In the genomic region with DNA sequence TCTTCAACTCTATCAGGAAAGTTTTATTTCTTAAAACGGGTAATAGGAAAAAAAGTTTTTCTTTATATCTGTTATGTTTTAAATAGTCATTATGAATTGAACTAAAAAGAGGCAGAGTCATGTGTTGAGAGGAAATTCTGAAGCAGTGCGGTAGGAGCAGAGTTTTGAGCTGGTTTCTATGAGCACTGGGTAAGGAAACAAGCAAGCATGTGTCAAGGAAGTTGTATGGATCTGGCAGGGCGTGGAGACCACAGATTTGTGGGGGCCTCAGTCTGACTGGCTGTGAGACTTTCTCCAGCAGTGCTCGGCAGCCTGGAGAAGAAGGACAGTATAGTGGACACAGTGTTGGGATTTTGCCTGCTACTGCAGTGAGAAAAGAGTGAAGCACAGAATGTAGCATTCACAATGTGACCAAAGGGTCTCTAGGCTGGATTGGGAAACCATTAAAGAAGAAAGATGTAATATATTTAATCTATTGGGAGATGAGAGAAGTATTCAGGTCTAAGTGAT, we compare ENCODE assay signal across 1 cellular context.
TF ChIP-seq lines count a peak whose summit lies in the region.

No MANE protein-coding gene starts in this region.

TF ChIP-seq in WTC11, 78 proteins besides CTCF, POLR2A, EP300 and RAD21 (continued from another document):
- TF ChIP-seq, protein P1, sequence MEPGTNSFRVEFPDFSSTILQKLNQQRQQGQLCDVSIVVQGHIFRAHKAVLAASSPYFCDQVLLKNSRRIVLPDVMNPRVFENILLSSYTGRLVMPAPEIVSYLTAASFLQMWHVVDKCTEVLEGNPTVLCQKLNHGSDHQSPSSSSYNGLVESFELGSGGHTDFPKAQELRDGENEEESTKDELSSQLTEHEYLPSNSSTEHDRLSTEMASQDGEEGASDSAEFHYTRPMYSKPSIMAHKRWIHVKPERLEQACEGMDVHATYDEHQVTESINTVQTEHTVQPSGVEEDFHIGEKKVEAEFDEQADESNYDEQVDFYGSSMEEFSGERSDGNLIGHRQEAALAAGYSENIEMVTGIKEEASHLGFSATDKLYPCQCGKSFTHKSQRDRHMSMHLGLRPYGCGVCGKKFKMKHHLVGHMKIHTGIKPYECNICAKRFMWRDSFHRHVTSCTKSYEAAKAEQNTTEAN (CRISPR knock-in tag; IDR thresholded peaks at IDR 0.05) = no peak
- TF ChIP-seq, protein P2, sequence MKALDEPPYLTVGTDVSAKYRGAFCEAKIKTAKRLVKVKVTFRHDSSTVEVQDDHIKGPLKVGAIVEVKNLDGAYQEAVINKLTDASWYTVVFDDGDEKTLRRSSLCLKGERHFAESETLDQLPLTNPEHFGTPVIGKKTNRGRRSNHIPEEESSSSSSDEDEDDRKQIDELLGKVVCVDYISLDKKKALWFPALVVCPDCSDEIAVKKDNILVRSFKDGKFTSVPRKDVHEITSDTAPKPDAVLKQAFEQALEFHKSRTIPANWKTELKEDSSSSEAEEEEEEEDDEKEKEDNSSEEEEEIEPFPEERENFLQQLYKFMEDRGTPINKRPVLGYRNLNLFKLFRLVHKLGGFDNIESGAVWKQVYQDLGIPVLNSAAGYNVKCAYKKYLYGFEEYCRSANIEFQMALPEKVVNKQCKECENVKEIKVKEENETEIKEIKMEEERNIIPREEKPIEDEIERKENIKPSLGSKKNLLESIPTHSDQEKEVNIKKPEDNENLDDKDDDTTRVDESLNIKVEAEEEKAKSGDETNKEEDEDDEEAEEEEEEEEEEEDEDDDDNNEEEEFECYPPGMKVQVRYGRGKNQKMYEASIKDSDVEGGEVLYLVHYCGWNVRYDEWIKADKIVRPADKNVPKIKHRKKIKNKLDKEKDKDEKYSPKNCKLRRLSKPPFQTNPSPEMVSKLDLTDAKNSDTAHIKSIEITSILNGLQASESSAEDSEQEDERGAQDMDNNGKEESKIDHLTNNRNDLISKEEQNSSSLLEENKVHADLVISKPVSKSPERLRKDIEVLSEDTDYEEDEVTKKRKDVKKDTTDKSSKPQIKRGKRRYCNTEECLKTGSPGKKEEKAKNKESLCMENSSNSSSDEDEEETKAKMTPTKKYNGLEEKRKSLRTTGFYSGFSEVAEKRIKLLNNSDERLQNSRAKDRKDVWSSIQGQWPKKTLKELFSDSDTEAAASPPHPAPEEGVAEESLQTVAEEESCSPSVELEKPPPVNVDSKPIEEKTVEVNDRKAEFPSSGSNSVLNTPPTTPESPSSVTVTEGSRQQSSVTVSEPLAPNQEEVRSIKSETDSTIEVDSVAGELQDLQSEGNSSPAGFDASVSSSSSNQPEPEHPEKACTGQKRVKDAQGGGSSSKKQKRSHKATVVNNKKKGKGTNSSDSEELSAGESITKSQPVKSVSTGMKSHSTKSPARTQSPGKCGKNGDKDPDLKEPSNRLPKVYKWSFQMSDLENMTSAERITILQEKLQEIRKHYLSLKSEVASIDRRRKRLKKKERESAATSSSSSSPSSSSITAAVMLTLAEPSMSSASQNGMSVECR (CRISPR knock-in tag; IDR thresholded peaks at IDR 0.05; ENCODE audit: borderline replicate concordance) = no peak
- TF ChIP-seq GTF2I (CRISPR knock-in tag; conservative IDR thresholded peaks at IDR 0.05) (no peak), ATF1 (CRISPR knock-in tag; IDR thresholded peaks at IDR 0.05) (no peak), ZNF138 (CRISPR knock-in tag; conservative IDR thresholded peaks at IDR 0.05) (no peak), CREB1 (CRISPR knock-in tag; IDR thresholded peaks at IDR 0.05) (no peak), NFE2L1 (CRISPR knock-in tag; IDR thresholded peaks at IDR 0.05) (no peak), E2F1 (CRISPR knock-in tag; IDR thresholded peaks at IDR 0.05) (no peak), CBFB (CRISPR knock-in tag; IDR thresholded peaks at IDR 0.05; ENCODE audit: low read depth) (no peak), IRF2 (CRISPR knock-in tag; IDR thresholded peaks at IDR 0.05; ENCODE audit: borderline replicate concordance, low read depth) (no peak), CREM (CRISPR knock-in tag; IDR thresholded peaks at IDR 0.05) (no peak)
- TF ChIP-seq, protein P3, sequence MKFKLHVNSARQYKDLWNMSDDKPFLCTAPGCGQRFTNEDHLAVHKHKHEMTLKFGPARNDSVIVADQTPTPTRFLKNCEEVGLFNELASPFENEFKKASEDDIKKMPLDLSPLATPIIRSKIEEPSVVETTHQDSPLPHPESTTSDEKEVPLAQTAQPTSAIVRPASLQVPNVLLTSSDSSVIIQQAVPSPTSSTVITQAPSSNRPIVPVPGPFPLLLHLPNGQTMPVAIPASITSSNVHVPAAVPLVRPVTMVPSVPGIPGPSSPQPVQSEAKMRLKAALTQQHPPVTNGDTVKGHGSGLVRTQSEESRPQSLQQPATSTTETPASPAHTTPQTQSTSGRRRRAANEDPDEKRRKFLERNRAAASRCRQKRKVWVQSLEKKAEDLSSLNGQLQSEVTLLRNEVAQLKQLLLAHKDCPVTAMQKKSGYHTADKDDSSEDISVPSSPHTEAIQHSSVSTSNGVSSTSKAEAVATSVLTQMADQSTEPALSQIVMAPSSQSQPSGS (CRISPR knock-in tag; IDR thresholded peaks at IDR 0.05; ENCODE audit: borderline replicate concordance, low read depth) = no peak
- TF ChIP-seq, protein P4, sequence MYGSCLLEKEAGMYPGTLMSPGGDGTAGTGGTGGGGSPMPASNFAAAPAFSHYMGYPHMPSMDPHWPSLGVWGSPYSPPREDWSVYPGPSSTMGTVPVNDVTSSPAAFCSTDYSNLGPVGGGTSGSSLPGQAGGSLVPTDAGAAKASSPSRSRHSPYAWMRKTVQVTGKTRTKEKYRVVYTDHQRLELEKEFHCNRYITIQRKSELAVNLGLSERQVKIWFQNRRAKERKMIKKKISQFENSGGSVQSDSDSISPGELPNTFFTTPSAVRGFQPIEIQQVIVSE (CRISPR knock-in tag; IDR thresholded peaks at IDR 0.05; ENCODE audit: borderline replicate concordance) = no peak
- TF ChIP-seq, protein P5, sequence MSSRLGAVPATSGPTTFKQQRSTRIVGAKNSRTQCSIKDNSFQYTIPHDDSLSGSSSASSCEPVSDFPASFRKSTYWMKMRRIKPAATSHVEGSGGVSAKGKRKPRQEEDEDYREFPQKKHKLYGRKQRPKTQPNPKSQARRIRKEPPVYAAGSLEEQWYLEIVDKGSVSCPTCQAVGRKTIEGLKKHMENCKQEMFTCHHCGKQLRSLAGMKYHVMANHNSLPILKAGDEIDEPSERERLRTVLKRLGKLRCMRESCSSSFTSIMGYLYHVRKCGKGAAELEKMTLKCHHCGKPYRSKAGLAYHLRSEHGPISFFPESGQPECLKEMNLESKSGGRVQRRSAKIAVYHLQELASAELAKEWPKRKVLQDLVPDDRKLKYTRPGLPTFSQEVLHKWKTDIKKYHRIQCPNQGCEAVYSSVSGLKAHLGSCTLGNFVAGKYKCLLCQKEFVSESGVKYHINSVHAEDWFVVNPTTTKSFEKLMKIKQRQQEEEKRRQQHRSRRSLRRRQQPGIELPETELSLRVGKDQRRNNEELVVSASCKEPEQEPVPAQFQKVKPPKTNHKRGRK (CRISPR knock-in tag; IDR thresholded peaks at IDR 0.05; ENCODE audit: borderline replicate concordance) = no peak
- TF ChIP-seq, protein P6, sequence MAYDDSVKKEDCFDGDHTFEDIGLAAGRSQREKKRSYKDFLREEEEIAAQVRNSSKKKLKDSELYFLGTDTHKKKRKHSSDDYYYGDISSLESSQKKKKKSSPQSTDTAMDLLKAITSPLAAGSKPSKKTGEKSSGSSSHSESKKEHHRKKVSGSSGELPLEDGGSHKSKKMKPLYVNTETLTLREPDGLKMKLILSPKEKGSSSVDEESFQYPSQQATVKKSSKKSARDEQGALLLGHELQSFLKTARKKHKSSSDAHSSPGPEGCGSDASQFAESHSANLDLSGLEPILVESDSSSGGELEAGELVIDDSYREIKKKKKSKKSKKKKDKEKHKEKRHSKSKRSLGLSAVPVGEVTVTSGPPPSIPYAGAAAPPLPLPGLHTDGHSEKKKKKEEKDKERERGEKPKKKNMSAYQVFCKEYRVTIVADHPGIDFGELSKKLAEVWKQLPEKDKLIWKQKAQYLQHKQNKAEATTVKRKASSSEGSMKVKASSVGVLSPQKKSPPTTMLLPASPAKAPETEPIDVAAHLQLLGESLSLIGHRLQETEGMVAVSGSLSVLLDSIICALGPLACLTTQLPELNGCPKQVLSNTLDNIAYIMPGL (CRISPR knock-in tag; IDR thresholded peaks at IDR 0.05) = no peak
